In the genomic region with DNA sequence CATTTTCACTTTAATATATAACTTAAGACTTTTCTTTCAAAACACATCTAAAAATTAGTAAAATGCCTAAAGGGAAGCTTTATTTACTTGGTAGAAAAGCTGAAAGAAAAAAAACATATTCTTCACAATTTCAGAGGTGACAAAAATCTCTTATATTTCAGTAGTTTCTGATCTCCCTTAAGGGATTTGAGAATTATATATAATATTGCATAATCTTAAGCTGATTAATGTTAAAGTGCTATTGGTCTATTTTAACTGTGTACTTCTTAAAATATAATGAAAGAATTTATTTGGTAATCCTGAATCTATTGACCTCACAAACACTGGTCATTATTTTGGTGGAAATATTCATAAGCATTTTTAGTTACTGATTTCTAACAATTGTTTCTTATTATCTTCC, we compare ENCODE assay signal across 8 cellular contexts. TPM values are rescaled to one million over a fixed set of nuclear protein-coding genes. Genes with fewer than 3 reads are reported as not detected.
DNase-seq lines count a peak whose midpoint lies in the region; ATAC-seq and TF ChIP-seq lines count a peak whose summit lies in the region.

No MANE protein-coding gene starts in this region.

- H2AFZ ChIP-seq in PC-9: peak overlapping the region; percentile 98

- intact Hi-C loops in CD8-positive, alpha-beta T cell (cut with DNase I, micrococcal nuclease): loop anchor here in 1 of 2 experiments (1.0 to 10.0 kb wide), 4 partner anchors 16 to 262 kb away; partner anchors contain the start of gene OTUD7B
- intact Hi-C loops in PC-9 (cut with micrococcal nuclease; ENCODE audit: unreplicated experiment) (loop anchor here (2.0 to 5.0 kb wide), 4 partner anchors 54 to 168 kb away; partner anchors contain the start of genes BOLA1 and OTUD7B), ovary (cut with DNase I) (loop anchor here in 2 of 4 donors (2.0 to 10.0 kb wide), 3 partner anchors 58 to 172 kb away; partner anchors contain the start of gene BOLA1 (in 1 of the 2)), head of caudate nucleus (cut with DNase I) (loop anchor here (10.0 kb wide), 1 partner anchor 118 kb away; no protein-coding TSS in a partner anchor)

- peak overlapping the region; percentile 94 for H3K27ac Mint-ChIP-seq in CD8-positive, alpha-beta T cell
- H3K27ac Mint-ChIP-seq in endothelial cell (ENCODE audit: unreplicated experiment): peak overlapping the region; percentile 74

- peak overlapping the region; percentile 94 for H3K4me3 Mint-ChIP-seq in CD8-positive, alpha-beta T cell
- H3K4me3 Mint-ChIP-seq in endothelial cell (ENCODE audit: unreplicated experiment): peak overlapping the region; percentile 97

- CTCF ChIA-PET in CD8-positive, alpha-beta T cell (lab: Charles Lee): interaction anchor here (3.2 kb wide), 1 partner anchor 99 kb away, joined by 17 read pairs; no protein-coding TSS in a partner anchor
- CTCF ChIA-PET in PC-9 (lab: Charles Lee): no interaction called here

- no peak for ATAC-seq in CD8-positive, alpha-beta T cell
- no peak for ATAC-seq in GM18909 (IDR thresholded peaks at IDR 0.05; ENCODE audit: poor library complexity, unreplicated experiment)

- H3K36me3 ChIP-seq in CD8-positive, alpha-beta T cell (ENCODE audit: insufficient read depth, low read length): no peaks in the 10 kb centered on the region
- H3K36me3 ChIP-seq in PC-9 (ENCODE audit: low read depth) (no peaks in the 10 kb centered on the region; the same call in 1 of the 2 replicates), ovary (no peaks in the 10 kb centered on the region)

- peak overlapping the region; percentile 80 for H3K4me2 ChIP-seq in PC-9

- H3K9me3 Mint-ChIP-seq in CD8-positive, alpha-beta T cell: no peaks in the 10 kb centered on the region
- H3K9me3 Mint-ChIP-seq in endothelial cell (ENCODE audit: unreplicated experiment): no peaks in the 10 kb centered on the region

- H3K36me3 Mint-ChIP-seq in CD8-positive, alpha-beta T cell: peaks cover 19% of the 10 kb centered on the region
- peaks cover 6% of the 10 kb centered on the region for H3K36me3 Mint-ChIP-seq in endothelial cell (ENCODE audit: low read depth, unreplicated experiment)

- peaks cover 9% of the 10 kb centered on the region for H3K4me1 ChIP-seq in CD8-positive, alpha-beta T cell (ENCODE audit: insufficient read depth, low read length)
- H3K4me1 ChIP-seq in PC-9 (replicated peaks; ENCODE audit: insufficient read depth) (peaks cover 34% of the 10 kb centered on the region), ovary (ENCODE audit: insufficient read depth) (peaks cover 3% of the 10 kb centered on the region)

- peaks cover 26% of the 10 kb centered on the region for H3F3A ChIP-seq in PC-9 (ENCODE audit: insufficient read depth, low read depth)

- H3K27me3 ChIP-seq in CD8-positive, alpha-beta T cell (ENCODE audit: insufficient read depth, low read length): no peaks in the 10 kb centered on the region
- no peaks in the 10 kb centered on the region for H3K27me3 ChIP-seq in PC-9 (ENCODE audit: insufficient read depth, low read depth)
- no peaks in the 10 kb centered on the region for H3K27me3 ChIP-seq in ovary

- no peak for DNase-seq in CD8-positive, alpha-beta T cell
- DNase-seq in PC-9 (no peak), endothelial cell (ENCODE audit: low spot score) (no peak), ovary (no peak), NCI-H187 (lab: John Stamatoyannopoulos, UW) (no peak), head of caudate nucleus (no peak), GOT3 (lab: John Stamatoyannopoulos, UW) (no peak)

- H3K4me1 Mint-ChIP-seq in CD8-positive, alpha-beta T cell (ENCODE audit: low read depth): peaks cover 36% of the 10 kb centered on the region
- peaks cover 19% of the 10 kb centered on the region for H3K4me1 Mint-ChIP-seq in endothelial cell (ENCODE audit: unreplicated experiment)

- no peaks in the 10 kb centered on the region for H3K9me3 ChIP-seq in CD8-positive, alpha-beta T cell (ENCODE audit: low read length)
- H3K9me3 ChIP-seq in PC-9 (ENCODE audit: insufficient read depth, low read depth) (no peaks in the 10 kb centered on the region), ovary (no peaks in the 10 kb centered on the region)

- H3K27me3 Mint-ChIP-seq in CD8-positive, alpha-beta T cell (ENCODE audit: low read depth): no peaks in the 10 kb centered on the region
- no peaks in the 10 kb centered on the region for H3K27me3 Mint-ChIP-seq in endothelial cell (ENCODE audit: unreplicated experiment)

- no peak overlapping the region for H3K27ac ChIP-seq in CD8-positive, alpha-beta T cell (ENCODE audit: low read depth, low read length)
- H3K27ac ChIP-seq in PC-9 (peak overlapping the region; percentile 87), ovary (peak overlapping the region in 1 of 2 donors; percentile 97)

- peaks cover 49% of the 10 kb centered on the region for H3K79me2 ChIP-seq in PC-9 (ENCODE audit: low read depth)

- no peak for TF ChIP-seq POLR2A in ovary (IDR thresholded peaks at IDR 0.05)

- H3K9me2 ChIP-seq in PC-9 (ENCODE audit: insufficient read depth): no peaks in the 10 kb centered on the region

- no peak for TF ChIP-seq CTCF in CD8-positive, alpha-beta T cell (IDR thresholded peaks at IDR 0.05)
- no peak for TF ChIP-seq CTCF in PC-9 (conservative IDR thresholded peaks at IDR 0.05)
- no peak for TF ChIP-seq CTCF in endothelial cell (IDR thresholded peaks at IDR 0.05; ENCODE audit: unreplicated experiment)
- no peak for TF ChIP-seq CTCF in ovary (IDR thresholded peaks at IDR 0.05)

- no peak overlapping the region for H3K4me3 ChIP-seq in CD8-positive, alpha-beta T cell (ENCODE audit: low read depth, low read length)
- H3K4me3 ChIP-seq in PC-9 (peak overlapping the region; percentile 76), ovary (peak overlapping the region; percentile 64)

- H4K20me1 ChIP-seq in PC-9 (ENCODE audit: insufficient read depth): no peaks in the 10 kb centered on the region

- TF ChIP-seq EP300 in ovary (IDR thresholded peaks at IDR 0.05): no peak

- POLR2A ChIA-PET in CD8-positive, alpha-beta T cell (lab: Charles Lee): interaction anchor here (0.6 to 1.4 kb wide), 3 partner anchors 31 to 179 kb away, joined by 3 to 6 read pairs (median 5); a partner anchor contains a TSS
- POLR2A ChIA-PET in PC-9 (lab: Charles Lee; ENCODE audit: unreplicated experiment): interaction anchor here (0.6 kb wide), 2 partner anchors 92 to 294 kb away, joined by 6 read pairs; no protein-coding TSS in a partner anchor

- no TSS peak for BruUV-seq in PC-9 (replicated peaks; lab: Mats Ljungman, UMichigan)

RNA-seq across cellular contexts. Expression of gene VPS45, which starts 1.2 kb away (rescaled TPM):
- total RNA-seq in CD8-positive, alpha-beta T cell: 1 to 10 TPM; 5.9 to 6.9 TPM
- total RNA-seq in PC-9 (2021) (27.8 and 30.3 TPM in 2 replicates), endothelial cell (ENCODE audit: unreplicated experiment) (32.5 TPM), ovary (10 to 100 TPM; 19.1 to 39.1 (median 32.7) TPM)
- 10 to 100 TPM; 16.8 to 45.8 TPM for polyA plus RNA-seq in ovary

RNA-seq across cellular contexts. Expression of gene OTUD7B, which starts 55.8 kb away (rescaled TPM):
- 1 to 10 TPM; 2.1 to 2.2 TPM for total RNA-seq in CD8-positive, alpha-beta T cell
- total RNA-seq in PC-9 (2021): 30.2 and 30.7 TPM in 2 replicates
- total RNA-seq in endothelial cell (ENCODE audit: unreplicated experiment): 20.4 TPM
- 10 to 100 TPM; 16.5 to 40.1 (median 34.1) TPM for total RNA-seq in ovary
- 10 to 100 TPM in 1 of 2 donors, 1 to 10 TPM in 1; 9.4 to 17.3 TPM for polyA plus RNA-seq in ovary
